Comparison of ENCODE assay signal across 9 cellular contexts in genomic region chr10:59362991-59363390, GRCh38. TPM values are rescaled to one million over a fixed set of nuclear protein-coding genes. Genes with fewer than 3 reads are reported as not detected.
A peak's percentile ranks its signal among the peaks of the same experiment; 100 is the strongest.
DNase-seq lines count a peak whose midpoint lies in the region; ATAC-seq, FAIRE-seq and TF ChIP-seq lines count a peak whose summit lies in the region.
"Had no signal": no experiment of that assay in that cellular context is flagged by ENCODE, and none has a peak within 500 bp of the region (broad histone marks: within the 10 kb centered on the region; RNA-seq: fewer than 3 reads in every experiment).

No MANE protein-coding gene starts in this region.

- ATAC-seq in heart right ventricle: peak; percentile 71 to 91 (median 82)
- ATAC-seq in pancreas: peak; percentile 74 to 88 (median 86)
- ATAC-seq in HG02840 (IDR thresholded peaks at IDR 0.05; ENCODE audit: low FRiP score, unreplicated experiment): no peak

- H3K9ac ChIP-seq in MM.1S (ENCODE audit: low read length): peak overlapping the region; percentile 30; the same call in 1 of the 2 replicates
- H3K9ac ChIP-seq in adipocyte (ENCODE audit: low read length): no peak overlapping the region

- DNase-seq in Calu3: peak; percentile 49
- DNase-seq in MM.1S: no peak
- DNase-seq in adipocyte (ENCODE audit: low read depth): peak; percentile 74
- peak; percentile 58 to 77 for DNase-seq in heart right ventricle
- DNase-seq in pancreas: peak in 5 of 6 donors; percentile 21 to 65 (median 40)
- no peak for DNase-seq in RPMI8226
- DNase-seq in GM12892 (ENCODE audit: insufficient read length): no peak

- no peaks in the 10 kb centered on the region for H3K27me3 ChIP-seq in MM.1S (replicated peaks; ENCODE audit: insufficient read depth, low read length)
- H3K27me3 ChIP-seq in adipocyte (replicated peaks; ENCODE audit: control insufficient read depth, insufficient read depth, low read length): no peaks in the 10 kb centered on the region
- peaks cover 0 to 7% (median 0%) of the 10 kb centered on the region in 7 donors for H3K27me3 ChIP-seq in heart right ventricle
- no peaks in the 10 kb centered on the region for H3K27me3 ChIP-seq in pancreas

- H3K79me2 ChIP-seq in MM.1S (ENCODE audit: low read length): no peaks in the 10 kb centered on the region

- H3K36me3 Mint-ChIP-seq in Calu3 (ENCODE audit: insufficient read depth, unreplicated experiment): peaks cover 13% of the 10 kb centered on the region

- no peak overlapping the region for H3K27ac ChIP-seq in MM.1S (ENCODE audit: low read length)
- peak overlapping the region; percentile 79 to 94 (median 87) for H3K27ac ChIP-seq in heart right ventricle
- H3K27ac ChIP-seq in pancreas: peak overlapping the region in 1 of 4 donors; percentile 44
- H3K27ac ChIP-seq: HL-60 had no signal

- no peaks in the 10 kb centered on the region for H3K9me2 ChIP-seq in MM.1S (replicated peaks; ENCODE audit: insufficient read depth, low read length)

- CTCF ChIA-PET in Calu3 (lab: Charles Lee): interaction anchor here (1.0 kb wide), 1 partner anchor 9 kb away, joined by 3 read pairs; no protein-coding TSS in a partner anchor

- no peaks in the 10 kb centered on the region for H3K9me3 Mint-ChIP-seq in Calu3 (ENCODE audit: low read depth, unreplicated experiment)

- BruUV-seq in Calu3 (replicated peaks; lab: Mats Ljungman, UMichigan): no TSS peak

- no peaks in the 10 kb centered on the region; the same call in 1 of the 2 replicates for H4K20me1 ChIP-seq in MM.1S (ENCODE audit: insufficient read depth, low read length)

- TF ChIP-seq CTCF in Calu3 (IDR thresholded peaks at IDR 0.05; ENCODE audit: unreplicated experiment) (no peak), MM.1S (IDR thresholded peaks at IDR 0.05; ENCODE audit: low read length) (no peak), heart right ventricle (IDR thresholded peaks at IDR 0.05) (no peak), pancreas (IDR thresholded peaks at IDR 0.05) (no peak)

- no peaks in the 10 kb centered on the region for H3K4me1 ChIP-seq in MM.1S (ENCODE audit: low read length)
- H3K4me1 ChIP-seq in adipocyte (ENCODE audit: control insufficient read depth, insufficient read depth, low read length): peaks cover 20% of the 10 kb centered on the region
- H3K4me1 ChIP-seq in heart right ventricle: peaks cover 3 to 68% (median 36%) of the 10 kb centered on the region in 9 donors
- H3K4me1 ChIP-seq in pancreas: peaks cover 0 to 7% (median 0%) of the 10 kb centered on the region in 3 donors

- 1 to 2% methylated on average over 10 of the region's 10 CpGs for WGBS in heart right ventricle, 2 donors
- 2% methylated on average over 10 of the region's 10 CpGs for WGBS in pancreas, 2 donors

- H3F3A ChIP-seq in MM.1S (ENCODE audit: insufficient read depth, low read length): no peaks in the 10 kb centered on the region

- H3K4me2 ChIP-seq in MM.1S (ENCODE audit: low read depth, low read length): peak overlapping the region; percentile 83; the same call in 1 of the 2 replicates

- H2AFZ ChIP-seq in MM.1S (ENCODE audit: low read length): peak overlapping the region; percentile 80; the same call in 1 of the 2 replicates

- peak overlapping the region; percentile 63; the same call in 1 of the 2 replicates for H3K4me3 ChIP-seq in MM.1S (ENCODE audit: low read length)
- H3K4me3 ChIP-seq in adipocyte (ENCODE audit: low read length): peak overlapping the region; percentile 86
- peak overlapping the region; percentile 36 to 77 (median 65) for H3K4me3 ChIP-seq in heart right ventricle
- peak overlapping the region; percentile 27 to 50 (median 46) for H3K4me3 ChIP-seq in pancreas

- no peak for TF ChIP-seq POLR2A in GM12892 (IDR thresholded peaks at IDR 0.05; ENCODE audit: low read depth, low read length)

- H3K9me3 ChIP-seq in MM.1S (replicated peaks; ENCODE audit: insufficient read depth, low read length) (no peaks in the 10 kb centered on the region), adipocyte (ENCODE audit: control insufficient read depth, low read length) (no peaks in the 10 kb centered on the region), heart right ventricle (no peaks in the 10 kb centered on the region), pancreas (no peaks in the 10 kb centered on the region)

- H3K4me3 Mint-ChIP-seq in Calu3 (ENCODE audit: low read depth, unreplicated experiment): peak overlapping the region; percentile 66

- H3K36me3 ChIP-seq in MM.1S (replicated peaks; ENCODE audit: insufficient read depth, low read length): no peaks in the 10 kb centered on the region
- H3K36me3 ChIP-seq in adipocyte (ENCODE audit: control insufficient read depth, insufficient read depth, low read length, severe bottlenecking): no peaks in the 10 kb centered on the region
- no peaks in the 10 kb centered on the region for H3K36me3 ChIP-seq in heart right ventricle
- no peaks in the 10 kb centered on the region for H3K36me3 ChIP-seq in pancreas

- intact Hi-C loops in Calu3 (cut with micrococcal nuclease; ENCODE audit: unreplicated experiment): no loop called here
- intact Hi-C loops in heart right ventricle (cut with DNase I): loop anchor here in 4 of 10 donors (2.0 to 10.0 kb wide), 6 partner anchors 48 to 172 kb away; no protein-coding TSS in a partner anchor
- intact Hi-C loops in pancreas (cut with DNase I): no loop called here

- FAIRE-seq in pancreas (lab: Jason Lieb, UNC) (no peak), GM12892 (lab: Jason Lieb, UNC) (no peak)

- H3K27ac Mint-ChIP-seq in Calu3 (ENCODE audit: unreplicated experiment): no peak overlapping the region

- H3K27me3 Mint-ChIP-seq in Calu3 (ENCODE audit: unreplicated experiment): peaks cover 28% of the 10 kb centered on the region

- peaks cover 8% of the 10 kb centered on the region for H3K4me1 Mint-ChIP-seq in Calu3 (ENCODE audit: low read depth, unreplicated experiment)

RNA-seq across cellular contexts. Expression of gene FAM13C, which starts 0.6 kb away (rescaled TPM):
- total RNA-seq in Calu3 (2022) (not detected in 2 replicates), heart right ventricle (10 to 100 TPM in 1 of 10 donors, 1 to 10 TPM in 9; 2.9 to 14.6 (median 7.7) TPM), pancreas (1 to 10 TPM; 1.1 to 3.4 (median 2.2) TPM)
- polyA plus RNA-seq in heart right ventricle (1 to 10 TPM; 1.5 to 3.8 TPM), pancreas (1 to 10 TPM; 1.9 to 3.1 TPM)
- polyA plus RNA-seq in GM12892 (2012; ENCODE audit: missing spikeins): not detected

Comparison
In these comparisons a context has a peak if more than half of its experiments do, and no peak if none do; other contexts are left out.
1. DNase-seq: peak in Calu3 (single experiment), adipocyte (single experiment), heart right ventricle (2 of 2) and pancreas (5 of 6); none in MM.1S (single experiment), RPMI8226 (single experiment) and GM12892 (single experiment).
2. Peak in every context shown above with its lines, with median percentiles within 50 percentile points of each other: H3K4me3 ChIP-seq.